Comparison of ENCODE assay signal across 26 cellular contexts in genomic region chr11:98495601-98496000, GRCh38.
"Had no signal": no experiment of that assay in that cellular context is flagged by ENCODE, and none has a peak within 500 bp of the region (broad histone marks: within the 10 kb centered on the region; RNA-seq: fewer than 3 reads in every experiment).

No MANE protein-coding gene starts in this region.

- H2AFZ ChIP-seq: parathyroid adenoma had no signal

- H3K27me3 Mint-ChIP-seq: naive thymus-derived CD4-positive, alpha-beta T cell; stimulated activated memory B cell treated with anti-CD40 and anti-IgM and Interleukin-4, amounts not matched to agents 10 μg/mL and 1 μg/mL and 100 μg/mL, for 72 hours; stimulated activated naive CD8-positive, alpha-beta T cell treated with anti-CD3 and anti-CD28 coated beads, Interleukin-15, Interleukin-2, amounts not matched to agents 100 ng/mL and 50 ng/mL, for 24 hours had no signal

- H3K27ac ChIP-seq: dorsolateral prefrontal cortex, epithelial cell of prostate, esophagus squamous epithelium, gastroesophageal sphincter, parathyroid adenoma, psoas muscle, spleen, tibial artery, upper lobe of left lung, uterus had no signal

- H3K27ac Mint-ChIP-seq: naive thymus-derived CD4-positive, alpha-beta T cell; nephron progenitor cell; stimulated activated memory B cell treated with anti-CD40 and anti-IgM and Interleukin-4, amounts not matched to agents 10 μg/mL and 1 μg/mL and 100 μg/mL, for 72 hours; stimulated activated naive CD8-positive, alpha-beta T cell treated with anti-CD3 and anti-CD28 coated beads, Interleukin-15, Interleukin-2, amounts not matched to agents 100 ng/mL and 50 ng/mL, for 24 hours had no signal

- H3K79me2 ChIP-seq: parathyroid adenoma had no signal

- H3K36me3 ChIP-seq: esophagus squamous epithelium, gastroesophageal sphincter, spleen, tibial artery, upper lobe of left lung, uterus had no signal

- H3K36me3 Mint-ChIP-seq: naive thymus-derived CD4-positive, alpha-beta T cell; stimulated activated memory B cell treated with anti-CD40 and anti-IgM and Interleukin-4, amounts not matched to agents 10 μg/mL and 1 μg/mL and 100 μg/mL, for 72 hours had no signal

- H3K4me1 ChIP-seq: esophagus squamous epithelium, gastroesophageal sphincter, parathyroid adenoma, psoas muscle, spleen, tibial artery, upper lobe of left lung, uterus had no signal

- H3K4me3 ChIP-seq: dorsolateral prefrontal cortex, esophagus squamous epithelium, gastroesophageal sphincter, lung, psoas muscle, spleen, tibial artery, upper lobe of left lung, uterus had no signal

- H3K4me1 Mint-ChIP-seq: naive thymus-derived CD4-positive, alpha-beta T cell; nephron progenitor cell; stimulated activated memory B cell treated with anti-CD40 and anti-IgM and Interleukin-4, amounts not matched to agents 10 μg/mL and 1 μg/mL and 100 μg/mL, for 72 hours had no signal

- H3K9ac ChIP-seq: parathyroid adenoma had no signal

- DNase-seq: cortex of kidney; dorsolateral prefrontal cortex; effector CD8-positive, alpha-beta T cell; esophagus squamous epithelium; foreskin fibroblast; glutamatergic neuron; left colon; left ventricle myocardium superior; naive thymus-derived CD4-positive, alpha-beta T cell; nephron progenitor cell; psoas muscle; retina; spleen; stimulated activated CD4-positive, alpha-beta T cell treated with anti-CD3 and anti-CD28 coated beads, Interleukin-15, amount 100 ng/mL, for 24 hours; stimulated activated CD4-positive, alpha-beta T cell treated with anti-CD3 and anti-CD28 coated beads, Interleukin-1b, Interleukin-23, amount 100 ng/mL, for 48 hours; stimulated activated CD4-positive, alpha-beta T cell treated with anti-CD3 and anti-CD28 coated beads, Interleukin-4, amount 100 ng/mL, for 24 hours; tibial artery; upper lobe of left lung; uterus had no signal

- H3K27me3 ChIP-seq: dorsolateral prefrontal cortex, esophagus squamous epithelium, gastroesophageal sphincter, spleen, tibial artery, upper lobe of left lung, uterus had no signal

- H3K9me3 ChIP-seq: esophagus squamous epithelium, gastroesophageal sphincter, psoas muscle, tibial artery, upper lobe of left lung, uterus had no signal

- H3K9me3 Mint-ChIP-seq: nephron progenitor cell; stimulated activated memory B cell treated with anti-CD40 and anti-IgM and Interleukin-4, amounts not matched to agents 10 μg/mL and 1 μg/mL and 100 μg/mL, for 72 hours; stimulated activated naive CD8-positive, alpha-beta T cell treated with anti-CD3 and anti-CD28 coated beads, Interleukin-15, Interleukin-2, amounts not matched to agents 100 ng/mL and 50 ng/mL, for 24 hours had no signal

- ATAC-seq: gastroesophageal sphincter; left colon; left ventricle myocardium superior; naive thymus-derived CD4-positive, alpha-beta T cell; psoas muscle; sciatic nerve; stimulated activated memory B cell treated with anti-CD40 and anti-IgM and Interleukin-4, amounts not matched to agents 10 μg/mL and 1 μg/mL and 100 μg/mL, for 72 hours had no signal

- H3K4me3 Mint-ChIP-seq: nephron progenitor cell; stimulated activated memory B cell treated with anti-CD40 and anti-IgM and Interleukin-4, amounts not matched to agents 10 μg/mL and 1 μg/mL and 100 μg/mL, for 72 hours; stimulated activated naive CD8-positive, alpha-beta T cell treated with anti-CD3 and anti-CD28 coated beads, Interleukin-15, Interleukin-2, amounts not matched to agents 100 ng/mL and 50 ng/mL, for 24 hours had no signal
